ENCODE assay signal across 1 cellular context in genomic region chr11:88420165-88420781, GRCh38.
A peak's percentile ranks its signal among the peaks of the same experiment; 100 is the strongest.
TF ChIP-seq lines count a peak whose summit lies in the region.

No MANE protein-coding gene starts in this region.

TF ChIP-seq in K562, 482 proteins besides CTCF, POLR2A, EP300 and RAD21 (continued from another document):
- TF ChIP-seq JUND (IDR thresholded peaks at IDR 0.05; ENCODE audit: borderline replicate concordance, low read depth, low read length) (0 out of 2 replicates have a peak, but pooled peaks have one; percentile 1), JUND (tag; IDR thresholded peaks at IDR 0.05; ENCODE audit: borderline replicate concordance, low read depth, low read length) (peak; percentile 38; the same call in 1 of the 3 replicates), MTA3 (IDR thresholded peaks at IDR 0.05; ENCODE audit: borderline replicate concordance) (0 out of 2 replicates have a peak, but pooled peaks have one; percentile 20), TCFL5 (CRISPR knock-in tag; conservative IDR thresholded peaks at IDR 0.05) (no peak), ADNP (tag; IDR thresholded peaks at IDR 0.05) (no peak), RBM17 (IDR thresholded peaks at IDR 0.05; ENCODE audit: borderline replicate concordance, low read depth, low read length) (no peak), ARID1B (IDR thresholded peaks at IDR 0.05) (peak; percentile 63), ZNF644 (tag; IDR thresholded peaks at IDR 0.05; ENCODE audit: low read depth) (no peak), ZBTB8A (IDR thresholded peaks at IDR 0.05; ENCODE audit: partially characterized antibody) (no peak), PHF20 (IDR thresholded peaks at IDR 0.05; ENCODE audit: partially characterized antibody) (no peak), ZNF655 (CRISPR knock-in tag; IDR thresholded peaks at IDR 0.05) (no peak), NEUROD1 (IDR thresholded peaks at IDR 0.05; ENCODE audit: borderline replicate concordance, low read depth, low read length, partially characterized antibody) (no peak), THRAP3 (IDR thresholded peaks at IDR 0.05; ENCODE audit: borderline replicate concordance) (no peak), ZNF707 (CRISPR knock-in tag; conservative IDR thresholded peaks at IDR 0.05) (no peak), SUPT5H (IDR thresholded peaks at IDR 0.05) (no peak), SIRT6 (IDR thresholded peaks at IDR 0.05; ENCODE audit: low read depth, low read length) (no peak), CC2D1A (IDR thresholded peaks at IDR 0.05) (no peak), BHLHE40 (IDR thresholded peaks at IDR 0.05; ENCODE audit: low read length) (0 out of 2 replicates have a peak, but pooled peaks have one; percentile 15), ZNF175 (CRISPR knock-in tag; IDR thresholded peaks at IDR 0.05; ENCODE audit: low read depth) (no peak), TCF3 (CRISPR knock-in tag; IDR thresholded peaks at IDR 0.05) (peak; percentile 10; the same call in 1 of the 2 replicates), PML (IDR thresholded peaks at IDR 0.05; ENCODE audit: low read length) (no peak), ETV5 (CRISPR knock-in tag; IDR thresholded peaks at IDR 0.05; ENCODE audit: low read depth) (no peak), ZKSCAN8 (CRISPR knock-in tag; IDR thresholded peaks at IDR 0.05) (no peak), ZNF41 (CRISPR knock-in tag; conservative IDR thresholded peaks at IDR 0.05) (no peak), HMGN3 (IDR thresholded peaks at IDR 0.05; ENCODE audit: borderline replicate concordance, extremely low read depth, insufficient read length, low read depth, low read length) (no peak), SMARCC2 (IDR thresholded peaks at IDR 0.05; ENCODE audit: low read depth) (no peak), ZFP30 (CRISPR knock-in tag; IDR thresholded peaks at IDR 0.05; ENCODE audit: borderline replicate concordance) (no peak), NR2C1 (IDR thresholded peaks at IDR 0.05) (no peak), NR2C1 (tag; IDR thresholded peaks at IDR 0.05) (no peak), HES1 (IDR thresholded peaks at IDR 0.05; ENCODE audit: low read depth) (no peak), SMARCA5 (IDR thresholded peaks at IDR 0.05) (no peak), ASH1L (IDR thresholded peaks at IDR 0.05; ENCODE audit: borderline replicate concordance, low read depth, partially characterized antibody) (no peak), ZSCAN32 (CRISPR knock-in tag; IDR thresholded peaks at IDR 0.05) (no peak), ZNF134 (CRISPR knock-in tag; conservative IDR thresholded peaks at IDR 0.05) (peak; percentile 81), RBM14 (IDR thresholded peaks at IDR 0.05; ENCODE audit: borderline replicate concordance, insufficient read depth, low read depth, low read length) (no peak)
- TF ChIP-seq, protein P1, sequence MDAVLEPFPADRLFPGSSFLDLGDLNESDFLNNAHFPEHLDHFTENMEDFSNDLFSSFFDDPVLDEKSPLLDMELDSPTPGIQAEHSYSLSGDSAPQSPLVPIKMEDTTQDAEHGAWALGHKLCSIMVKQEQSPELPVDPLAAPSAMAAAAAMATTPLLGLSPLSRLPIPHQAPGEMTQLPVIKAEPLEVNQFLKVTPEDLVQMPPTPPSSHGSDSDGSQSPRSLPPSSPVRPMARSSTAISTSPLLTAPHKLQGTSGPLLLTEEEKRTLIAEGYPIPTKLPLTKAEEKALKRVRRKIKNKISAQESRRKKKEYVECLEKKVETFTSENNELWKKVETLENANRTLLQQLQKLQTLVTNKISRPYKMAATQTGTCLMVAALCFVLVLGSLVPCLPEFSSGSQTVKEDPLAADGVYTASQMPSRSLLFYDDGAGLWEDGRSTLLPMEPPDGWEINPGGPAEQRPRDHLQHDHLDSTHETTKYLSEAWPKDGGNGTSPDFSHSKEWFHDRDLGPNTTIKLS (IDR thresholded peaks at IDR 0.05; ENCODE audit: borderline replicate concordance, low read depth): no peak
- TF ChIP-seq, protein P2, sequence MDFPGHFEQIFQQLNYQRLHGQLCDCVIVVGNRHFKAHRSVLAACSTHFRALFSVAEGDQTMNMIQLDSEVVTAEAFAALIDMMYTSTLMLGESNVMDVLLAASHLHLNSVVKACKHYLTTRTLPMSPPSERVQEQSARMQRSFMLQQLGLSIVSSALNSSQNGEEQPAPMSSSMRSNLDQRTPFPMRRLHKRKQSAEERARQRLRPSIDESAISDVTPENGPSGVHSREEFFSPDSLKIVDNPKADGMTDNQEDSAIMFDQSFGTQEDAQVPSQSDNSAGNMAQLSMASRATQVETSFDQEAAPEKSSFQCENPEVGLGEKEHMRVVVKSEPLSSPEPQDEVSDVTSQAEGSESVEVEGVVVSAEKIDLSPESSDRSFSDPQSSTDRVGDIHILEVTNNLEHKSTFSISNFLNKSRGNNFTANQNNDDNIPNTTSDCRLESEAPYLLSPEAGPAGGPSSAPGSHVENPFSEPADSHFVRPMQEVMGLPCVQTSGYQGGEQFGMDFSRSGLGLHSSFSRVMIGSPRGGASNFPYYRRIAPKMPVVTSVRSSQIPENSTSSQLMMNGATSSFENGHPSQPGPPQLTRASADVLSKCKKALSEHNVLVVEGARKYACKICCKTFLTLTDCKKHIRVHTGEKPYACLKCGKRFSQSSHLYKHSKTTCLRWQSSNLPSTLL (IDR thresholded peaks at IDR 0.05): no peak
- TF ChIP-seq, protein P3, sequence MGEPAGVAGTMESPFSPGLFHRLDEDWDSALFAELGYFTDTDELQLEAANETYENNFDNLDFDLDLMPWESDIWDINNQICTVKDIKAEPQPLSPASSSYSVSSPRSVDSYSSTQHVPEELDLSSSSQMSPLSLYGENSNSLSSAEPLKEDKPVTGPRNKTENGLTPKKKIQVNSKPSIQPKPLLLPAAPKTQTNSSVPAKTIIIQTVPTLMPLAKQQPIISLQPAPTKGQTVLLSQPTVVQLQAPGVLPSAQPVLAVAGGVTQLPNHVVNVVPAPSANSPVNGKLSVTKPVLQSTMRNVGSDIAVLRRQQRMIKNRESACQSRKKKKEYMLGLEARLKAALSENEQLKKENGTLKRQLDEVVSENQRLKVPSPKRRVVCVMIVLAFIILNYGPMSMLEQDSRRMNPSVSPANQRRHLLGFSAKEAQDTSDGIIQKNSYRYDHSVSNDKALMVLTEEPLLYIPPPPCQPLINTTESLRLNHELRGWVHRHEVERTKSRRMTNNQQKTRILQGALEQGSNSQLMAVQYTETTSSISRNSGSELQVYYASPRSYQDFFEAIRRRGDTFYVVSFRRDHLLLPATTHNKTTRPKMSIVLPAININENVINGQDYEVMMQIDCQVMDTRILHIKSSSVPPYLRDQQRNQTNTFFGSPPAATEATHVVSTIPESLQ (CRISPR knock-in tag; IDR thresholded peaks at IDR 0.05): no peak
- TF ChIP-seq, protein P4, sequence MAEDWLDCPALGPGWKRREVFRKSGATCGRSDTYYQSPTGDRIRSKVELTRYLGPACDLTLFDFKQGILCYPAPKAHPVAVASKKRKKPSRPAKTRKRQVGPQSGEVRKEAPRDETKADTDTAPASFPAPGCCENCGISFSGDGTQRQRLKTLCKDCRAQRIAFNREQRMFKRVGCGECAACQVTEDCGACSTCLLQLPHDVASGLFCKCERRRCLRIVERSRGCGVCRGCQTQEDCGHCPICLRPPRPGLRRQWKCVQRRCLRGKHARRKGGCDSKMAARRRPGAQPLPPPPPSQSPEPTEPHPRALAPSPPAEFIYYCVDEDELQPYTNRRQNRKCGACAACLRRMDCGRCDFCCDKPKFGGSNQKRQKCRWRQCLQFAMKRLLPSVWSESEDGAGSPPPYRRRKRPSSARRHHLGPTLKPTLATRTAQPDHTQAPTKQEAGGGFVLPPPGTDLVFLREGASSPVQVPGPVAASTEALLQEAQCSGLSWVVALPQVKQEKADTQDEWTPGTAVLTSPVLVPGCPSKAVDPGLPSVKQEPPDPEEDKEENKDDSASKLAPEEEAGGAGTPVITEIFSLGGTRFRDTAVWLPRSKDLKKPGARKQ (CRISPR knock-in tag; IDR thresholded peaks at IDR 0.05): no peak
- TF ChIP-seq, protein P5, sequence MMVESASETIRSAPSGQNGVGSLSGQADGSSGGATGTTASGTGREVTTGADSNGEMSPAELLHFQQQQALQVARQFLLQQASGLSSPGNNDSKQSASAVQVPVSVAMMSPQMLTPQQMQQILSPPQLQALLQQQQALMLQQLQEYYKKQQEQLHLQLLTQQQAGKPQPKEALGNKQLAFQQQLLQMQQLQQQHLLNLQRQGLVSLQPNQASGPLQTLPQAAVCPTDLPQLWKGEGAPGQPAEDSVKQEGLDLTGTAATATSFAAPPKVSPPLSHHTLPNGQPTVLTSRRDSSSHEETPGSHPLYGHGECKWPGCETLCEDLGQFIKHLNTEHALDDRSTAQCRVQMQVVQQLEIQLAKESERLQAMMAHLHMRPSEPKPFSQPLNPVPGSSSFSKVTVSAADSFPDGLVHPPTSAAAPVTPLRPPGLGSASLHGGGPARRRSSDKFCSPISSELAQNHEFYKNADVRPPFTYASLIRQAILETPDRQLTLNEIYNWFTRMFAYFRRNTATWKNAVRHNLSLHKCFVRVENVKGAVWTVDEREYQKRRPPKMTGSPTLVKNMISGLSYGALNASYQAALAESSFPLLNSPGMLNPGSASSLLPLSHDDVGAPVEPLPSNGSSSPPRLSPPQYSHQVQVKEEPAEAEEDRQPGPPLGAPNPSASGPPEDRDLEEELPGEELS (CRISPR knock-in tag; IDR thresholded peaks at IDR 0.05; ENCODE audit: borderline replicate concordance): no peak
